ENCODE assay signal across 1 cellular context in genomic region chr13:27961227-27962085, GRCh38.
TF ChIP-seq lines count a peak whose summit lies in the region.

No MANE protein-coding gene starts in this region.

TF ChIP-seq in WTC11, 78 proteins besides CTCF, POLR2A, EP300 and RAD21 (continued from another document):
- TF ChIP-seq E2F1 (CRISPR knock-in tag; IDR thresholded peaks at IDR 0.05) (no peak), CREM (CRISPR knock-in tag; IDR thresholded peaks at IDR 0.05) (no peak), USF1 (CRISPR knock-in tag; IDR thresholded peaks at IDR 0.05) (no peak), ETV6 (CRISPR knock-in tag; IDR thresholded peaks at IDR 0.05) (no peak), ZNF423 (CRISPR knock-in tag; IDR thresholded peaks at IDR 0.05) (peak; percentile 38; the same call in 1 of the 2 replicates), GABPB1 (CRISPR knock-in tag; IDR thresholded peaks at IDR 0.05) (no peak)
- TF ChIP-seq, protein P1, sequence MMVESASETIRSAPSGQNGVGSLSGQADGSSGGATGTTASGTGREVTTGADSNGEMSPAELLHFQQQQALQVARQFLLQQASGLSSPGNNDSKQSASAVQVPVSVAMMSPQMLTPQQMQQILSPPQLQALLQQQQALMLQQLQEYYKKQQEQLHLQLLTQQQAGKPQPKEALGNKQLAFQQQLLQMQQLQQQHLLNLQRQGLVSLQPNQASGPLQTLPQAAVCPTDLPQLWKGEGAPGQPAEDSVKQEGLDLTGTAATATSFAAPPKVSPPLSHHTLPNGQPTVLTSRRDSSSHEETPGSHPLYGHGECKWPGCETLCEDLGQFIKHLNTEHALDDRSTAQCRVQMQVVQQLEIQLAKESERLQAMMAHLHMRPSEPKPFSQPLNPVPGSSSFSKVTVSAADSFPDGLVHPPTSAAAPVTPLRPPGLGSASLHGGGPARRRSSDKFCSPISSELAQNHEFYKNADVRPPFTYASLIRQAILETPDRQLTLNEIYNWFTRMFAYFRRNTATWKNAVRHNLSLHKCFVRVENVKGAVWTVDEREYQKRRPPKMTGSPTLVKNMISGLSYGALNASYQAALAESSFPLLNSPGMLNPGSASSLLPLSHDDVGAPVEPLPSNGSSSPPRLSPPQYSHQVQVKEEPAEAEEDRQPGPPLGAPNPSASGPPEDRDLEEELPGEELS (CRISPR knock-in tag; IDR thresholded peaks at IDR 0.05): no peak
